Comparison of ENCODE assay signal across 1 cellular context in genomic region chr10:95660283-95660682, GRCh38.
TF ChIP-seq lines count a peak whose summit lies in the region.

No MANE protein-coding gene starts in this region.

TF ChIP-seq in IMR-90, 13 proteins besides CTCF, POLR2A, EP300 and RAD21:
- TF ChIP-seq NFE2L2 (IDR thresholded peaks at IDR 0.05; ENCODE audit: low read depth, low read length), result no peak
- no peak for TF ChIP-seq MAZ (IDR thresholded peaks at IDR 0.05; ENCODE audit: borderline replicate concordance, low read depth, low read length)
- no peak for TF ChIP-seq MXI1 (IDR thresholded peaks at IDR 0.05; ENCODE audit: borderline replicate concordance, low read depth, low read length)
- TF ChIP-seq MAFK (IDR thresholded peaks at IDR 0.05; ENCODE audit: low read depth, low read length), result no peak
- TF ChIP-seq SMC3 (IDR thresholded peaks at IDR 0.05; ENCODE audit: low read depth, low read length), result no peak
- TF ChIP-seq ELK1 (IDR thresholded peaks at IDR 0.05; ENCODE audit: borderline replicate concordance, low read depth, low read length), result no peak
- no peak for TF ChIP-seq RFX5 (IDR thresholded peaks at IDR 0.05; ENCODE audit: low read depth, low read length)
- no peak for TF ChIP-seq CEBPB (IDR thresholded peaks at IDR 0.05; ENCODE audit: low read depth, low read length)
- no peak for TF ChIP-seq RCOR1 (IDR thresholded peaks at IDR 0.05; ENCODE audit: insufficient replicate concordance, low read length)
- TF ChIP-seq CHD1 (IDR thresholded peaks at IDR 0.05; ENCODE audit: low read depth, low read length), result no peak
- no peak for TF ChIP-seq FOS (IDR thresholded peaks at IDR 0.05; ENCODE audit: low read depth, low read length)
- no peak for TF ChIP-seq USF2 (IDR thresholded peaks at IDR 0.05; ENCODE audit: low read depth, low read length)
- no peak for TF ChIP-seq BHLHE40 (IDR thresholded peaks at IDR 0.05; ENCODE audit: low read depth, low read length)
TF ChIP-seq in IMR-90: peak in this region for 0.
